ENCODE assay signal across 1 cellular context in the genomic region with DNA sequence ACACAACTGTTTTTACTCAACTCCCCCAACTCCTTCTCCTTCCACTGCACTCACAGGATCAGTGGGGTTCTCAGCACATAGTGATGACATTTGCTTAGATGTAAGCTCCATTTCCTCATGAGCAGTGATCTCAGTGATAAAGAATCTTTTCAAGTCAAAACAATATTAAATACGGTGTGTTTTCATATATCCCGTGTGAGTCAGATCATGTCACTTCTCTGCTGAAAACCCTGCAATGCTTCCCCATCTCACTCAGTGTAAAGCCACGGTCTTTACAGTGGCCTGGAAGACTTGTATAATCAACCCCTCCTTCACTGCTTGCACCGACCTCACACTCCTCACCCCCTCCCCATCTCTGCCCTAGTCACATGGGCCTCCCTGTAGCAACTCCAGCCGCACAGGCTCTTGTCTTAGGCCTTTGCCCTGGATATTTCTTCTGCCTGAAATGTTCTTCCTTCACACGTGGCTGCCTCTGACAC.
TF ChIP-seq lines count a peak whose summit lies in the region.

No MANE protein-coding gene starts in this region.

TF ChIP-seq in WTC11, 78 proteins besides CTCF, POLR2A, EP300 and RAD21 (continued from another document):
- TF ChIP-seq, protein P1, sequence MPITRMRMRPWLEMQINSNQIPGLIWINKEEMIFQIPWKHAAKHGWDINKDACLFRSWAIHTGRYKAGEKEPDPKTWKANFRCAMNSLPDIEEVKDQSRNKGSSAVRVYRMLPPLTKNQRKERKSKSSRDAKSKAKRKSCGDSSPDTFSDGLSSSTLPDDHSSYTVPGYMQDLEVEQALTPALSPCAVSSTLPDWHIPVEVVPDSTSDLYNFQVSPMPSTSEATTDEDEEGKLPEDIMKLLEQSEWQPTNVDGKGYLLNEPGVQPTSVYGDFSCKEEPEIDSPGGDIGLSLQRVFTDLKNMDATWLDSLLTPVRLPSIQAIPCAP (CRISPR knock-in tag; IDR thresholded peaks at IDR 0.05), result no peak
- TF ChIP-seq, protein P2, sequence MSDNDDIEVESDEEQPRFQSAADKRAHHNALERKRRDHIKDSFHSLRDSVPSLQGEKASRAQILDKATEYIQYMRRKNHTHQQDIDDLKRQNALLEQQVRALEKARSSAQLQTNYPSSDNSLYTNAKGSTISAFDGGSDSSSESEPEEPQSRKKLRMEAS (CRISPR knock-in tag; IDR thresholded peaks at IDR 0.05), result 0 out of 2 replicates have a peak, but pooled peaks have one; percentile 29
TF ChIP-seq in WTC11: peak in this region for 3.
